Comparison of ENCODE assay signal across 34 cellular contexts in genomic region chr13:40079721-40080120, GRCh38.
"Had no signal": no experiment of that assay in that cellular context is flagged by ENCODE, and none has a peak within 500 bp of the region (broad histone marks: within the 10 kb centered on the region; RNA-seq: fewer than 3 reads in every experiment).

No MANE protein-coding gene starts in this region.

- DNase-seq: Karpas-422, Kasumi-1, KBM-7, KG1, MG63, MM.1S, MV-4-11, NCI-H1048, NCI-H1092, NCI-H1092 treated with DMSO at 0.1 percent for 48 hours, NCI-H1105, NCI-H1105 treated with DMSO at 0.1 percent for 48 hours, NCI-H1417, NCI-H1417 treated with DMSO at 0.1 percent for 48 hours, NCI-H1436, NCI-H1436 treated with DMSO at 0.1 percent for 48 hours, NCI-H146, NCI-H1694, NCI-H1694 treated with DMSO at 0.1 percent for 48 hours, NCI-H187, NCI-H187 treated with DMSO at 0.1 percent for 48 hours, NCI-H1930, NCI-H2029, NCI-H2029 treated with DMSO at 0.1 percent for 48 hours, NCI-H2081, NCI-H2081 treated with DMSO at 0.1 percent for 48 hours, NCI-H2107, NCI-H2171, NCI-H2171 treated with DMSO at 0.1 percent for 48 hours, NCI-H2227 treated with DMSO at 0.1 percent for 48 hours, NCI-H226, NCI-H345, NCI-H446, NCI-H446 treated with DMSO at 0.1 percent for 48 hours had no signal
